Comparison of ENCODE assay signal across 35 cellular contexts in the genomic region with DNA sequence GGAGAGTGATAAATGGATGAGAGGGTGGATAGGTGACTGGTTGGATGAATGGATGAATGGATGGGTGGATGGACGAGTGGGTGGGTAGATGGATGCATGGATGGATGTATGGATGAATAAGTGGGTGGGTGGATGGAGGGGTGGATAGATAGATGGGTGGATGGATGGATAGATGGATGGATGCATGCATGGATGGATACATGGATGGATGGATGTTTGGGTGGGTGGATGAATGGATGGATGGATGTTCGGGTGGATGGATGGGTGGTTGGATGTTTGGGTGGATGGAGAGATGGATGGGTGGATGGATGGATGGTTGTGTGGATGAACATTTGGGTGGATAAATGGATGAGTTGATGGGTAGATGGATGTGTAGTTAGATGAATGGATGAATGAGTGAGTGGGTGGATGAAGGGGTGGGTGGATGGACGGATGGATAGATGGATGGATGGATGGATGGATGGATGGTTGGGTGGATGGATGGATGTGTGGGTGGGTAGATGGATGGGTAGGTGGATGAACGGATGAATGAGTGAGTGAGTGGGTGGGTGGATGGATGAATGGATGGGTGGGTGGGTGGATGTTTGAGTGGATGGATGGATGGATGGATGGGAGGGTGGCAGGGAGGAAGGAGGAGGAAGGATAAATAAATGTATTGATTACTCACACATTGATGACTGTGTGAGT. TPM values are rescaled to one million over a fixed set of nuclear protein-coding genes. Genes with fewer than 3 reads are reported as not detected.
"Had no signal": no experiment of that assay in that cellular context is flagged by ENCODE, and none has a peak within 500 bp of the region (broad histone marks: within the 10 kb centered on the region; RNA-seq: fewer than 3 reads in every experiment).

No MANE protein-coding gene starts in this region.

- H3K27me3 ChIP-seq: MG63 had no signal

- H3K4me3 ChIP-seq: MG63 had no signal

- DNase-seq: Karpas-422, Kasumi-1, MG63, MM.1S, MV-4-11, NCI-H1048, NCI-H1092, NCI-H1092 treated with DMSO at 0.1 percent for 48 hours, NCI-H1105, NCI-H1105 treated with DMSO at 0.1 percent for 48 hours, NCI-H1417 treated with DMSO at 0.1 percent for 48 hours, NCI-H1436, NCI-H1436 treated with DMSO at 0.1 percent for 48 hours, NCI-H146, NCI-H1694, NCI-H1694 treated with DMSO at 0.1 percent for 48 hours, NCI-H187, NCI-H187 treated with DMSO at 0.1 percent for 48 hours, NCI-H1930, NCI-H2029, NCI-H2029 treated with DMSO at 0.1 percent for 48 hours, NCI-H2081 treated with DMSO at 0.1 percent for 48 hours, NCI-H2107, NCI-H2171, NCI-H2171 treated with DMSO at 0.1 percent for 48 hours, NCI-H2227 treated with DMSO at 0.1 percent for 48 hours, NCI-H226, NCI-H345, NCI-H446, NCI-H446 treated with DMSO at 0.1 percent for 48 hours, NCI-H510A had no signal

- H3K36me3 ChIP-seq: MG63 had no signal

- H3K9me3 ChIP-seq: MG63 had no signal

RNA-seq across cellular contexts. Expression of gene TMEM179, which starts 9.7 kb away (rescaled TPM):
- total RNA-seq: LHCN-M2, MCF 10A had no signal

RNA-seq across cellular contexts. Expression of gene C14orf180, which starts 34.7 kb away (rescaled TPM):
- total RNA-seq: LHCN-M2, M059J, MCF 10A, NCI-H460 had no signal
